Comparison of ENCODE assay signal across 8 cellular contexts in the genomic region with DNA sequence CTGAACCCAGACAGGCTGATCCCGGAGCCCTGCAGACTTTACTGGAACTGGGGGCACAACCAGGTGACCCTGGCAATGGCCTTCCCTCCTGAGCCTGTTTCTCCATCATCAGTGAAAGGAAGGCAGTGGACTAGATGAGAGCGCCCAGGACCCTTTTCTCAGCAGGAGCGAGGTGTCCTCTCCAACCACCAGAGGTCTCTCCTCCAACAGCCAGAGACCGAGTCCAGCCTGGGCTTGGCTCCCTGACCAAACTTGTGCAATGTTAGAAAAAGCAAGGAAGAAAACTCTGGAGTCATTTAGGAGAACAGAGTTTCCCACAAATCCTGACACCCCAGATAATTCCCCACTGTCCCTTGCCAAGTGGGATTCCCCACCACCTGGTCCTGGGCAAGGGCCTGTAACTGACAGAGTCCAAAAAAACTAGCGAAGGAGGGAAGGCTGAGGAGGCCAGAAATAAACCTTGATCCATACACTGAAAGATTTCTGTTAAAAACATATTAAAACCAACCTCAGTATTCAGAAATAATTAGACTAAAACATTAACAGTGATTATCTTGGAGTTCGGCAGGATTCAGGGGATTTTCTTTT. TPM values are rescaled to one million over a fixed set of nuclear protein-coding genes. Genes with fewer than 3 reads are reported as not detected.
DNase-seq lines count a peak whose midpoint lies in the region; ATAC-seq and TF ChIP-seq lines count a peak whose summit lies in the region.

No MANE protein-coding gene starts in this region.

- H3K27ac Mint-ChIP-seq in activated naive CD4-positive, alpha-beta T cell treated with anti-CD3 and anti-CD28 coated beads, Interleukin-2, amount 10 ng/mL, durations not matched to agents 7 days and 5 days, result no peak overlapping the region

- no peaks in the 10 kb centered on the region for H3K9me3 Mint-ChIP-seq in activated naive CD4-positive, alpha-beta T cell treated with anti-CD3 and anti-CD28 coated beads, Interleukin-2, amount 10 ng/mL, durations not matched to agents 7 days and 5 days

- H3K27ac ChIP-seq in transverse colon, result peak overlapping the region in 3 of 4 donors; percentile 30 to 60 (median 38)

- no peak for ATAC-seq in GM21723 (IDR thresholded peaks at IDR 0.05; ENCODE audit: unreplicated experiment)

- TF ChIP-seq CTCF in transverse colon (IDR thresholded peaks at IDR 0.05), result peak; percentile 47 to 56 (median 55)

- no peaks in the 10 kb centered on the region for H3K9me3 ChIP-seq in transverse colon

- in situ Hi-C loops in transverse colon (cut with MboI; ENCODE audit: low pct_ligation_motif_present in 1 of 4, low pct_unique_long_range_greater_than_20kb in 1 of 4, low sequenced_read_pairs in 3 of 4), result loop anchor here in 1 of 4 donors (10.0 kb wide), 1 partner anchor 49 kb away; no protein-coding TSS in a partner anchor

- no peak overlapping the region for H3K4me3 ChIP-seq in transverse colon

- peaks cover 13% of the 10 kb centered on the region for H3K27me3 Mint-ChIP-seq in activated naive CD4-positive, alpha-beta T cell treated with anti-CD3 and anti-CD28 coated beads, Interleukin-2, amount 10 ng/mL, durations not matched to agents 7 days and 5 days

- intact Hi-C loops in transverse colon (cut with DNase I; ENCODE audit: low total_unique reads), result no loop called here

- H3K4me1 ChIP-seq in transverse colon, result peaks cover 0 to 14% (median 0%) of the 10 kb centered on the region in 4 donors

- peak; percentile 43 for DNase-seq in activated naive CD4-positive, alpha-beta T cell treated with anti-CD3 and anti-CD28 coated beads, Interleukin-2, amount 10 ng/mL, durations not matched to agents 7 days and 5 days
- DNase-seq in activated naive CD4-positive, alpha-beta T cell treated with anti-CD3 and anti-CD28 coated beads, Interleukin-2, amount 50 U/mL, for 16 hours, result no peak
- DNase-seq in NCI-H748 treated with DMSO at 0.1 percent for 48 hours (lab: John Stamatoyannopoulos, UW) (peak; percentile 8), cerebellar cortex (ENCODE audit: low spot score) (peak; percentile 70), kidney tubule cell (ENCODE audit: low spot score) (peak; percentile 50), transverse colon (peak; percentile 62), OCI-M2 (lab: John Stamatoyannopoulos, UW; ENCODE audit: unreplicated experiment) (no peak)

- TF ChIP-seq POLR2A in transverse colon (IDR thresholded peaks at IDR 0.05), result no peak

- H3K4me3 Mint-ChIP-seq in activated naive CD4-positive, alpha-beta T cell treated with anti-CD3 and anti-CD28 coated beads, Interleukin-2, amount 10 ng/mL, durations not matched to agents 7 days and 5 days, result no peak overlapping the region

- H3K36me3 Mint-ChIP-seq in activated naive CD4-positive, alpha-beta T cell treated with anti-CD3 and anti-CD28 coated beads, Interleukin-2, amount 10 ng/mL, durations not matched to agents 7 days and 5 days, result no peaks in the 10 kb centered on the region

- CTCF ChIA-PET in activated naive CD4-positive, alpha-beta T cell treated with anti-CD3 and anti-CD28 coated beads, Interleukin-2, amount 10 ng/mL, durations not matched to agents 7 days and 5 days (lab: Charles Lee), result interaction anchor here (1.1 kb wide), 1 partner anchor 9 kb away, joined by 3 read pairs; no protein-coding TSS in a partner anchor

- H3K27me3 ChIP-seq in transverse colon, result no peaks in the 10 kb centered on the region

- H3K4me1 Mint-ChIP-seq in activated naive CD4-positive, alpha-beta T cell treated with anti-CD3 and anti-CD28 coated beads, Interleukin-2, amount 10 ng/mL, durations not matched to agents 7 days and 5 days, result no peaks in the 10 kb centered on the region

- 48 to 81% methylated on average over 1 to 6 of the region's 6 CpGs for WGBS in transverse colon (ENCODE audit: low coverage in 1 of 2), 2 donors

- no peak for TF ChIP-seq EP300 in transverse colon (IDR thresholded peaks at IDR 0.05; ENCODE audit: low read depth)

- H3K36me3 ChIP-seq in transverse colon, result no peaks in the 10 kb centered on the region

RNA-seq across cellular contexts. Expression of a gene that starts 9.0 kb away (rescaled TPM):
- total RNA-seq in transverse colon, result 10 to 100 TPM in 1 of 4 donors, 1 to 10 TPM in 2, not detected in 1; 6.4 to 54.1 (median 9.3) TPM

RNA-seq across cellular contexts. Expression of a gene that starts 32.4 kb away (rescaled TPM):
- 100 to 1,000 TPM in 3 of 4 donors, 10 to 100 TPM in 1; 65.1 to 135 (median 103) TPM for total RNA-seq in transverse colon

RNA-seq across cellular contexts. Expression of a gene that starts 38.1 kb away (rescaled TPM):
- under 1 TPM in 1 of 4 donors, not detected in 3; 0.79 TPM for total RNA-seq in transverse colon

RNA-seq across cellular contexts. Expression of a gene that starts 41.3 kb away (rescaled TPM):
- total RNA-seq in transverse colon, result 10 to 100 TPM in 2 of 4 donors, 1 to 10 TPM in 1, not detected in 1; 9.7 to 10.5 (median 10.1) TPM

Comparison
In these comparisons a context has a peak if more than half of its experiments do, and no peak if none do; other contexts are left out.
1. DNase-seq: peak in activated naive CD4-positive, alpha-beta T cell treated with anti-CD3 and anti-CD28 coated beads, Interleukin-2, amount 10 ng/mL, durations not matched to agents 7 days and 5 days (single experiment), NCI-H748 treated with DMSO at 0.1 percent for 48 hours (single experiment), cerebellar cortex (single experiment), kidney tubule cell (single experiment) and transverse colon (single experiment); none in activated naive CD4-positive, alpha-beta T cell treated with anti-CD3 and anti-CD28 coated beads, Interleukin-2, amount 50 U/mL, for 16 hours (single experiment) and OCI-M2 (single experiment).